ENCODE assay signal across 1 cellular context in genomic region chr9:124821247-124821623, GRCh38.
TF ChIP-seq lines count a peak whose summit lies in the region.

No MANE protein-coding gene starts in this region.

TF ChIP-seq in GM23338, 12 proteins besides CTCF, POLR2A, EP300 and RAD21 (continued from another document):
- TF ChIP-seq ZNF462 (CRISPR knock-in tag; IDR thresholded peaks at IDR 0.05) (no peak), JUNB (IDR thresholded peaks at IDR 0.05; ENCODE audit: unreplicated experiment) (no peak), REST (IDR thresholded peaks at IDR 0.05; ENCODE audit: unreplicated experiment) (no peak), CREB1 (CRISPR knock-in tag; IDR thresholded peaks at IDR 0.05; ENCODE audit: low read depth) (no peak), POLR2AphosphoS5 (IDR thresholded peaks at IDR 0.05; ENCODE audit: low read depth) (no peak), EZH2 (IDR thresholded peaks at IDR 0.05; ENCODE audit: low read depth, unreplicated experiment) (no peak), NANOG (IDR thresholded peaks at IDR 0.05; ENCODE audit: borderline replicate concordance) (no peak), ZNF331 (CRISPR knock-in tag; IDR thresholded peaks at IDR 0.05; ENCODE audit: low read depth) (no peak)
